13 cellular contexts compared by ENCODE assay signal in genomic region chr6:57265755-57266221, GRCh38. TPM values are rescaled to one million over a fixed set of nuclear protein-coding genes. Genes with fewer than 3 reads are reported as not detected.
DNase-seq lines count a peak whose midpoint lies in the region; ATAC-seq and TF ChIP-seq lines count a peak whose summit lies in the region.
"Had no signal": no experiment of that assay in that cellular context is flagged by ENCODE, and none has a peak within 500 bp of the region (broad histone marks: within the 10 kb centered on the region; RNA-seq: fewer than 3 reads in every experiment).

No MANE protein-coding gene starts in this region.

- H3K36me3 Mint-ChIP-seq in nephron (ENCODE audit: low read depth): no peaks in the 10 kb centered on the region

- H3K4me1 Mint-ChIP-seq in nephron: peaks cover 36% of the 10 kb centered on the region

- no peaks in the 10 kb centered on the region for H3K27me3 Mint-ChIP-seq in nephron (ENCODE audit: low read depth)

- no peak for TF ChIP-seq CTCF in nephron (IDR thresholded peaks at IDR 0.05; ENCODE audit: unreplicated experiment in 3 of 3)

- peak; percentile 33 for DNase-seq in GM04504 (ENCODE audit: low read depth)
- DNase-seq in RPMI7951 (ENCODE audit: low read depth): peak; percentile 44
- peak; percentile 68 for DNase-seq in dermis blood vessel endothelial cell
- DNase-seq in stimulated activated CD4-positive, alpha-beta T cell treated with anti-CD3 and anti-CD28 coated beads, Interleukin-15, amount 100 ng/mL, for 24 hours: no peak
- DNase-seq: heart right ventricle; Kasumi-1; NCI-H2171; pancreas; stimulated activated naive CD4-positive, alpha-beta T cell had no signal

- ATAC-seq in HG02623 (IDR thresholded peaks at IDR 0.05; ENCODE audit: unreplicated experiment) (no peak), HG02610 (IDR thresholded peaks at IDR 0.05; ENCODE audit: unreplicated experiment) (no peak), GM18907 (IDR thresholded peaks at IDR 0.05; ENCODE audit: unreplicated experiment) (no peak)
- ATAC-seq: heart right ventricle, pancreas had no signal

- no peaks in the 10 kb centered on the region for H3K9me3 Mint-ChIP-seq in nephron

- peak overlapping the region; percentile 35 to 72 (median 61) for H3K27ac Mint-ChIP-seq in nephron

- H3K4me3 Mint-ChIP-seq in nephron: no peak overlapping the region

RNA-seq across cellular contexts. Expression of gene RAB23, which starts 43.7 kb away (rescaled TPM):
- 42.8 and 51.2 TPM in 2 replicates for total RNA-seq in RPMI7951 (2014; rRNA removed; shearing (Covaris generic))
- 8.1 and 9.0 TPM in 2 replicates for total RNA-seq in dermis blood vessel endothelial cell

RNA-seq across cellular contexts. Expression of gene PRIM2, which starts 51.6 kb away (rescaled TPM):
- total RNA-seq in RPMI7951 (2014; rRNA removed; shearing (Covaris generic)): 51.2 and 60.8 TPM in 2 replicates
- 16.2 and 22.4 TPM in 2 replicates for total RNA-seq in dermis blood vessel endothelial cell
